Comparison of ENCODE assay signal across 11 cellular contexts in the genomic region with DNA sequence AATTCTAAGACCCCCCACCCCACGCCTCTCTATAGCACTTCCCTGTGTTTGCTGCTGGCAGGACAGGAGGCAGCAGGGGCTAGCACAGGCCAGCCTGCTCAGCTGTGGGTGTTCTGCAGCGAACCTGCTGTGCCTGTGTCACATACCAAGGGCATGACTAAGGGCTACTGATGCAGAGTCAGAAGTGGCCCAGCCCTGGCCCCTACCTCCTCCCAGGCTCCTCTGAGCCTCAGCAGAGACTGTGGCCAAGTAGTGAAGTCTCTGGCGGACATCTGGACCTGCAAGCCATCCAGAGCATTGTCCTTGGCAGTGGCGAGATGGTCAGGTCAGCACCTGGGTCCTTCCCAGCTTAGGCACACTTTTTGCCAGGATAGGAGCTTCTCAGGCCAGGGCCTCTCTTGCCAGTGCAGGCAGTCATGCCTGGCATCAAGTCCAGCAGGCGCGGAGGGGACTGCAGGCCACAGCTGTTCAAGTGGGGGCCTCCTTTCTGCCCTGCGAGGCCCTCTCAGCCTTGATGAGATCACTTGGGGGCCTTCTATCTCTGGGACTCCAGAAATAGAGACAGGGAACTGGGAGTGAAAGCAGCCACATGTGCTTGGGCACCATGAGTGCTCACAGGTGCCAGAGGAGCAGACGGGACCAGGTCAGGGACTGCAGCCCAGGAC.
A peak's percentile ranks its signal among the peaks of the same experiment; 100 is the strongest.
DNase-seq lines count a peak whose midpoint lies in the region; ATAC-seq, FAIRE-seq and TF ChIP-seq lines count a peak whose summit lies in the region.
"Had no signal": no experiment of that assay in that cellular context is flagged by ENCODE, and none has a peak within 500 bp of the region (broad histone marks: within the 10 kb centered on the region; RNA-seq: fewer than 3 reads in every experiment).

No MANE protein-coding gene starts in this region.

- no peak for TF ChIP-seq CTCF in bronchial epithelial cell (IDR thresholded peaks at IDR 0.05; ENCODE audit: insufficient read depth, low read length, severe bottlenecking)
- no peak for TF ChIP-seq CTCF in left lung (IDR thresholded peaks at IDR 0.05)

- peak; percentile 82 for ATAC-seq in left lung
- ATAC-seq: left colon had no signal

- no peak overlapping the region for H3K27ac ChIP-seq in left lung

- intact Hi-C loops in left lung (cut with DNase I) = no loop called here

- no peaks in the 10 kb centered on the region for H3K27me3 ChIP-seq in bronchial epithelial cell (ENCODE audit: control insufficient read depth, insufficient read depth, low read length)
- no peaks in the 10 kb centered on the region for H3K27me3 ChIP-seq in left lung

- H3K36me3 ChIP-seq in bronchial epithelial cell (ENCODE audit: control insufficient read depth, insufficient read depth, low read length) (no peaks in the 10 kb centered on the region), left lung (no peaks in the 10 kb centered on the region)

- peak; percentile 36 for FAIRE-seq in bronchial epithelial cell (lab: Jason Lieb, UNC)

- H3K4me3 ChIP-seq in bronchial epithelial cell (ENCODE audit: low read depth, low read length) (no peak overlapping the region), left lung (no peak overlapping the region)

- no peaks in the 10 kb centered on the region for H3K9me3 ChIP-seq in left lung

- DNase-seq in AG08396 (ENCODE audit: low spot score) (peak; percentile 63), HT1080 (ENCODE audit: low read depth) (peak; percentile 75), bronchial epithelial cell (ENCODE audit: low read depth) (peak; percentile 45), left lung (peak; percentile 32 to 37), NOMO-1 (lab: John Stamatoyannopoulos, UW; ENCODE audit: unreplicated experiment in 2 of 2) (no peak), amygdala (lab: John Stamatoyannopoulos, UW) (no peak), NCI-H2107 (lab: John Stamatoyannopoulos, UW) (no peak), DMS79 treated with DMSO at 0.1 percent for 48 hours (lab: John Stamatoyannopoulos, UW) (no peak)
- DNase-seq: activated CD4-positive, CD25-positive, alpha-beta regulatory T cell treated with anti-CD3 and anti-CD28 coated beads, Interleukin-2, amount 50 U/mL, for 72 hours; cerebellar nuclear complex had no signal

- peaks cover 0 to 5% of the 10 kb centered on the region in 2 donors for H3K4me1 ChIP-seq in left lung

Comparison
In these comparisons a context has a peak if more than half of its experiments do, and no peak if none do; other contexts are left out.
1. DNase-seq: peak in AG08396 (single experiment), HT1080 (single experiment), bronchial epithelial cell (single experiment) and left lung (2 of 2); none in NOMO-1 (0 of 2), amygdala (0 of 56), NCI-H2107 (single experiment) and DMS79 treated with DMSO at 0.1 percent for 48 hours (single experiment).